Comparison of ENCODE assay signal across 8 cellular contexts in genomic region chr14:25049559-25050493, GRCh38. TPM values are rescaled to one million over a fixed set of nuclear protein-coding genes. Genes with fewer than 3 reads are reported as not detected.
A peak's percentile ranks its signal among the peaks of the same experiment; 100 is the strongest.
DNase-seq lines count a peak whose midpoint lies in the region; ATAC-seq and TF ChIP-seq lines count a peak whose summit lies in the region.

STXBP6 (minus strand) TSS chr14:25050147; CDS start chr14:24974818, 75,329 bp downstream.

- peaks cover 14% of the 10 kb centered on the region for H3K4me1 Mint-ChIP-seq in progenitor cell of endocrine pancreas (ENCODE audit: low read depth)

- peak within 1 kb of the TSS; percentile 81 for H3K4me3 Mint-ChIP-seq in progenitor cell of endocrine pancreas (ENCODE audit: low read depth)

- no peaks in the 10 kb centered on the region for H3K9me3 Mint-ChIP-seq in progenitor cell of endocrine pancreas (ENCODE audit: low read depth)

- DNase-seq in EH (ENCODE audit: low read depth) (peak; percentile 67), HEK293T (ENCODE audit: extremely low spot score) (peak; percentile 71), NCI-H345 treated with DMSO at 0.1 percent for 48 hours (lab: John Stamatoyannopoulos, UW; ENCODE audit: unreplicated experiment) (peak; percentile 85), astrocyte of the spinal cord (ENCODE audit: low read depth, low spot score) (peak; percentile 45), hippocampal formation (lab: John Stamatoyannopoulos, UW) (peak; percentile 54 to 78), progenitor cell of endocrine pancreas (ENCODE audit: low spot score, unreplicated experiment) (peak; percentile 68), NCI-H1694 treated with DMSO at 0.1 percent for 48 hours (lab: John Stamatoyannopoulos, UW) (no peak)

- POLR2A ChIA-PET in HEK293T (lab: Yijun Ruan, JAX) = interaction anchor here (1.5 kb wide), 1 partner anchor 103 kb away, joined by 4 read pairs; no protein-coding TSS in a partner anchor

- no peaks in the 10 kb centered on the region for H3K36me3 Mint-ChIP-seq in progenitor cell of endocrine pancreas (ENCODE audit: insufficient read depth)

- H3K4me3 ChIP-seq in astrocyte of the spinal cord (ENCODE audit: low read depth, low read length) = peak within 1 kb of the TSS; percentile 43

- CTCF ChIA-PET in HEK293T (lab: Yijun Ruan, JAX) = no interaction called here

- in situ Hi-C loops in astrocyte of the spinal cord (cut with HindIII; ENCODE audit: low sequenced_read_pairs) = no loop called here

- TF ChIP-seq CTCF in astrocyte of the spinal cord (IDR thresholded peaks at IDR 0.05; ENCODE audit: low read depth, low read length) = no peak
- TF ChIP-seq CTCF in progenitor cell of endocrine pancreas (IDR thresholded peaks at IDR 0.05; ENCODE audit: unreplicated experiment) = no peak

- no peak for ATAC-seq in GM21619 (IDR thresholded peaks at IDR 0.05; ENCODE audit: unreplicated experiment)

- peak within 1 kb of the TSS; percentile 87 for H3K27ac Mint-ChIP-seq in progenitor cell of endocrine pancreas

- H3K27me3 Mint-ChIP-seq in progenitor cell of endocrine pancreas = peaks cover 60% of the 10 kb centered on the region

TF ChIP-seq in HEK293T, 16 proteins besides CTCF, POLR2A, EP300 and RAD21:
- no peak for TF ChIP-seq LEF1 (IDR thresholded peaks at IDR 0.05; ENCODE audit: borderline replicate concordance)
- TF ChIP-seq ELF4 (IDR thresholded peaks at IDR 0.05) = no peak
- TF ChIP-seq ZNF384 (IDR thresholded peaks at IDR 0.05) = no peak
- TF ChIP-seq SUZ12 (IDR thresholded peaks at IDR 0.05) = no peak
- TF ChIP-seq L3MBTL2 (conservative IDR thresholded peaks at IDR 0.05) = no peak
- TF ChIP-seq CTBP1 (IDR thresholded peaks at IDR 0.05; ENCODE audit: borderline replicate concordance) = no peak
- TF ChIP-seq PKNOX1 (IDR thresholded peaks at IDR 0.05) = no peak
- TF ChIP-seq FOXA1 (IDR thresholded peaks at IDR 0.05) = no peak
- no peak for TF ChIP-seq HDGF (IDR thresholded peaks at IDR 0.05; ENCODE audit: borderline replicate concordance)

RNA-seq across cellular contexts. Expression of gene STXBP6, which starts in this region (rescaled TPM):
- 11.7 and 11.9 TPM in 2 replicates for total RNA-seq in progenitor cell of endocrine pancreas
